In the genomic region with DNA sequence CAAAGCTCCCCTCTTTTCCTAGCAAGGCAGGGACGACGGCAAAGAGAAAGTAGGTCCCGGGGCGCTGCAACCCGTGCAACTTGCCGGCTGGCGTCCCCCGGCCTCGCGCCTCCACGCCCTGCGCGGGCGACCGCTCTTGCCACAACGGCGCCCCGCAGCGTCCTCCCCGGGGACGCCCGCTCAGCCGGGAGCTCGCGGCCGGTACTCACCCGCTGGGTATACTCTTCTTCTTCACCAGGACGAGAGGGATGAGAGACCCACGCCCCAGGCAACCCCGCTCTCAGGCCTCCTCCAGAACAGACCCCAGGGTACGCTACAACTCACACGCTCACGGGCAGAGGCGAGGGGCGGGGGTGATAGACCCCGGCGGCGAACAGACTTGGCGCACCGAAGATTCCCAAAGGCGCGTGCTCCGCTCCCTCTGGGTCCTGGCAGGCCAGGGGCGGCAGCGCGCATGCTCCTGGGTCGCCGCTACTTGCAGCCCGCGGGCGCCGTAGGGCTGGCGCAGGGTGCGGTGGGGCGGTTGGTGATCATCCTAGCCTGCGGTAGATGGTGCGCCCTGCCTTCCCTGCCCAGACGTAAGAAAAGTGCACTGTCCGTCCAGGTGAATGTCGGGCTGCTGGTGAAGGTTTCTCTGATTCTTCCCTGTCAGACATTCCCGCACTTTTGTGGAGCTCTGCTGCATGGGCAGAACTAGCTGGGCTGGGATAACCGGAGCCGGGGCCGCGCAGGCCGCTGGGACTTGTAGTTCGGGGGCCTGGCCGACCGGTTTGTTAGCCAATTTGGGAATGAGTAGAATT, we compare ENCODE assay signal across 8 cellular contexts. TPM values are rescaled to one million over a fixed set of nuclear protein-coding genes. Genes with fewer than 3 reads are reported as not detected.
DNase-seq lines count a peak whose midpoint lies in the region; ATAC-seq and TF ChIP-seq lines count a peak whose summit lies in the region.

A gene with protein sequence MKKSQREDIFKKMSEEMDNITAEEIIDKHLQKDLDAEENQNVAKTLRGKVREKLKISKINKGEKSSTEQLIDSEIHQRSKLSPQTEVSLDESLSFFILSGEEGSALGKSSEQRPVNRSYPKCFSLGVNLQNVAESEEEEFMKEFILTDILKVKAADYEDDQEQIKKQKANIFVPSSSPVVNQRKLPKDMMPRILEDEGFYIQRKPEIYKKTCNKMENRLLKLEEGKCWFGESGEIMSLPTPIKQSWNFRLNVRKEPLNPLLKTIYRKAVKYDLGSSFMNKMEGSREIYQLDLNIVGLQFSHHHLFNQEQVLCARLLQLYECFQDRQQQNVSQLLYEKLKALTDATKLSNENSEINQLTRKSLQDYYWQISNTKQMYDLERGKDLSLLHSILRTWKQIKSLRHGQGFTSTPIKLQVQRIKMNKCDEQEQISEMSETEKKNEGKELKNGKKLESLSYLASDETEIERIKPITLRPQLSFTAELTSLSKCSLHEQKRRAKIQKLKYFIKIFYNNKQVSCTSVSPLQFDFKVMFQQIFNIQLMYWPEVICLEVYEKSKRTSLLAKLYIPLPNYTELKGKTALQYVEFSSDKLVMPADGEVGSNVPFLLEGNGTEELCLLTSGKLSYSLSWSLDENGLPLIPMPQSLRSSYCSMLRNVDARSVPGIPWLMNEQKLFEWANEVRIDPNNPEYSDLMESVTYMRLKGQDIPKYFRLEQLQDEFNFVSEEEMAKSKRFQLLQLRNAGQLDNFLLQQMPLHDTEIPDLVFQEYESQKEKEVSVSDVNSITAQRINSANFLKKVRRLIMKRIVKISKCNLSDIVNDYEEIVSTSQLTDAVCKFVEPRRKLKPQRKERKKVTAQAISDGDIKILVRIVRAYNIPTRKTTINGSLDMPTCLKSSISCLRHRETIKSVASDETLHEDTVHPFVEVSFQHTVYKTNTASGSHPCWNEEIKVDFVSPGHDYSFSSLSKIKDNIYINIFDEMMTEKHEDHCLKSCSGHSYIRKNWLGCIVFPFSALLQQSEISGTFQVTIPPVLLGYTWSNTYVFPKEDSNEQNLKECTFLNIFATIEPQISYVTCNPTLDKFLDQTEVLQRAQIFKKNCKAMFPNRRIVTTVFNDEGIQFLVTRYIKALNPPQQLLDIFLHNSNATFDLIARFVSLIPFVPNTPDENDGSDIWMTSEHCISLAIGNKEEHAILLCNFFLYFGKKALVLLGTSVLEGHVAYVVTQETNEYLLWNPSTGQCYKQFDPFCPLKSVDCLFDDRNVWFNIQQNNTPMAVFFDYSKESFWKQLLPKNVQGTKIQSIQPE (N-terminal part only) (plus strand): TSS at position 522 of the 800 bp plus-strand sequence. CDS start 3,349 bp downstream, outside the sequence.

- peak within 1 kb of the TSS; percentile 90 for H3K4me3 ChIP-seq in OCI-LY1 (ENCODE audit: low read depth, low read length, poor library complexity, severe bottlenecking)
- H3K4me3 ChIP-seq in esophagus (ENCODE audit: low read depth in 1 of 2, low read length in 2 of 2), result peak within 1 kb of the TSS; percentile 62 to 76
- H3K4me3 ChIP-seq in mucosa of stomach (ENCODE audit: low read length), result peak within 1 kb of the TSS; percentile 71

- H3K36me3 ChIP-seq in OCI-LY1 (ENCODE audit: insufficient read depth, low read length), result no peaks in the 10 kb centered on the region
- peaks cover 0 to 6% of the 10 kb centered on the region in 2 donors for H3K36me3 ChIP-seq in esophagus (ENCODE audit: control insufficient read depth in 2 of 2, insufficient read depth in 2 of 2, low read length in 1 of 2)
- no peaks in the 10 kb centered on the region for H3K36me3 ChIP-seq in mucosa of stomach (ENCODE audit: control insufficient read depth, insufficient read depth, low read length)

- H3K4me1 ChIP-seq in OCI-LY1 (ENCODE audit: insufficient read depth, low read length, severe bottlenecking) (peaks cover 7% of the 10 kb centered on the region), esophagus (ENCODE audit: control insufficient read depth in 2 of 2, insufficient read depth in 2 of 2, low read length in 1 of 2) (no peaks in the 10 kb centered on the region), mucosa of stomach (ENCODE audit: control insufficient read depth, insufficient read depth, low read length) (no peaks in the 10 kb centered on the region)

- DNase-seq in D341Med (ENCODE audit: low spot score) (peak; percentile 91), HPDE6-E6E7 (ENCODE audit: extremely low spot score) (peak; percentile 86)
- peak; percentile 68 for DNase-seq in activated T-cell treated with anti-CD3 and anti-CD28 coated beads, Interleukin-2, amount 50 U/mL, for 1 hour
- peak; percentile 41 for DNase-seq in stimulated activated CD8-positive, alpha-beta memory T cell treated with anti-CD3 and anti-CD28 coated beads, Interleukin-7, amount 100 ng/mL, for 24 hours (ENCODE audit: low read depth)

- peak; percentile 90 for ATAC-seq in GM19463 (IDR thresholded peaks at IDR 0.05; ENCODE audit: unreplicated experiment)

- H3K9ac ChIP-seq in OCI-LY1 (ENCODE audit: low read length) (peak within 1 kb of the TSS; percentile 87), mucosa of stomach (ENCODE audit: low read length) (peak within 1 kb of the TSS; percentile 46)

- no peaks in the 10 kb centered on the region for H3K9me2 ChIP-seq in OCI-LY1 (ENCODE audit: low read depth, low read length)

- 0% methylated on average over 65 to 69 of the region's 69 CpGs for WGBS in esophagus, 2 donors

- no peak for TF ChIP-seq CTCF in OCI-LY1 (IDR thresholded peaks at IDR 0.05; ENCODE audit: low read length)

- H3K79me2 ChIP-seq in OCI-LY1 (ENCODE audit: insufficient read depth, low read length), result no peaks in the 10 kb centered on the region

- no peaks in the 10 kb centered on the region for H3K27me3 ChIP-seq in OCI-LY1 (ENCODE audit: insufficient read depth, low read length)
- no peaks in the 10 kb centered on the region for H3K27me3 ChIP-seq in esophagus (ENCODE audit: control insufficient read depth in 1 of 2, insufficient read depth in 2 of 2, low read length in 2 of 2)
- H3K27me3 ChIP-seq in mucosa of stomach (ENCODE audit: control insufficient read depth, insufficient read depth, low read length), result no peaks in the 10 kb centered on the region

- H3K27ac ChIP-seq in OCI-LY1 (ENCODE audit: low read depth, low read length, poor library complexity, severe bottlenecking), result no peak within 1 kb of the TSS
- H3K27ac ChIP-seq in esophagus (ENCODE audit: low read depth in 2 of 2, low read length in 1 of 2), result peak within 1 kb of the TSS; percentile 75 to 85

- H3K4me2 ChIP-seq in OCI-LY1 (ENCODE audit: low read length), result peak within 1 kb of the TSS; percentile 89

- H2AFZ ChIP-seq in OCI-LY1 (ENCODE audit: low read length), result peak within 1 kb of the TSS; percentile 82; the same call in 1 of the 2 replicates

- no peaks in the 10 kb centered on the region for H4K20me1 ChIP-seq in OCI-LY1 (ENCODE audit: insufficient read depth, low read length)

- H3K9me3 ChIP-seq in OCI-LY1 (ENCODE audit: low read length), result no peaks in the 10 kb centered on the region
- no peaks in the 10 kb centered on the region for H3K9me3 ChIP-seq in esophagus (ENCODE audit: control insufficient read depth in 2 of 2, insufficient read depth in 1 of 2, low read depth in 1 of 2, low read length in 1 of 2)
- no peaks in the 10 kb centered on the region for H3K9me3 ChIP-seq in mucosa of stomach (ENCODE audit: control insufficient read depth, low read length)

- no peaks in the 10 kb centered on the region for H3F3A ChIP-seq in OCI-LY1 (ENCODE audit: insufficient read depth, low read length)

RNA-seq across cellular contexts. Expression of the gene that starts here (rescaled TPM):
- under 1 TPM; 0.13 to 0.28 TPM for polyA plus RNA-seq in esophagus

Comparison
In these comparisons a context has a peak if more than half of its experiments do, and no peak if none do; other contexts are left out.
1. DNase-seq: peak in every context shown above with its lines; median percentile 91 in D341Med; 86 in HPDE6-E6E7; 68 in activated T-cell treated with anti-CD3 and anti-CD28 coated beads, Interleukin-2, amount 50 U/mL, for 1 hour; 41 in stimulated activated CD8-positive, alpha-beta memory T cell treated with anti-CD3 and anti-CD28 coated beads, Interleukin-7, amount 100 ng/mL, for 24 hours.